1 cellular context compared by ENCODE assay signal in the genomic region with DNA sequence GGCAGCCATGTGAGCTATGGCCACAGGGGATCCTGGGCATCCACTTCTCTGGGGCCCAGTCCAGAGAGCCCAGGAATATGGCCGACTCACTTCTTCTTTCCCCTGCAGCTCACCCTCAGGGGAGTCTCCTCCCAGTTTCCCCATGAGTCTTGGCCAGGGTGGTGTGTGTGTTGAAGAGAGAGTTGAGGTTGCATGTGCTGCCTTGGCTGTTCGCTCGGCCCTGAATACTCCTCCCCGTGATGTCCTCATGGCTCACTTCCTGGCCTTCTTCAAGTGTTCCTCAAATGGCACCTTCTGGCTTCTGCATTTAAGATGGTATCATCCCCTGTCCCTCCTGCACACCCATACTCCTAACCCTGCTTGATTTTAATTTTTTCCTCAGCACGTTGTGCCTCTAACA.
TF ChIP-seq lines count a peak whose summit lies in the region.

No MANE protein-coding gene starts in this region.

TF ChIP-seq in HepG2, 621 proteins besides CTCF, POLR2A, EP300 and RAD21:
- TF ChIP-seq, protein P1, sequence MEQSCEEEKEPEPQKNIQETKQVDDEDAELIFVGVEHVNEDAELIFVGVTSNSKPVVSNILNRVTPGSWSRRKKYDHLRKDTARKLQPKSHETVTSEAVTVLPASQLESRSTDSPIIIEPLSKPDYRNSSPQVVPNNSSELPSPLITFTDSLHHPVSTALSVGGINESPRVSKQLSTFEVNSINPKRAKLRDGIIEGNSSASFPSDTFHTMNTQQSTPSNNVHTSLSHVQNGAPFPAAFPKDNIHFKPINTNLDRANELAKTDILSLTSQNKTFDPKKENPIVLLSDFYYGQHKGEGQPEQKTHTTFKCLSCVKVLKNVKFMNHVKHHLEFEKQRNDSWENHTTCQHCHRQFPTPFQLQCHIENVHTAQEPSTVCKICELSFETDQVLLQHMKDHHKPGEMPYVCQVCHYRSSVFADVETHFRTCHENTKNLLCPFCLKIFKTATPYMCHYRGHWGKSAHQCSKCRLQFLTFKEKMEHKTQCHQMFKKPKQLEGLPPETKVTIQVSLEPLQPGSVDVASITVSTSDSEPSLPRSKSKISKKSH (CRISPR knock-in tag; IDR thresholded peaks at IDR 0.05; ENCODE audit: borderline replicate concordance), result no peak
- TF ChIP-seq, protein P2, sequence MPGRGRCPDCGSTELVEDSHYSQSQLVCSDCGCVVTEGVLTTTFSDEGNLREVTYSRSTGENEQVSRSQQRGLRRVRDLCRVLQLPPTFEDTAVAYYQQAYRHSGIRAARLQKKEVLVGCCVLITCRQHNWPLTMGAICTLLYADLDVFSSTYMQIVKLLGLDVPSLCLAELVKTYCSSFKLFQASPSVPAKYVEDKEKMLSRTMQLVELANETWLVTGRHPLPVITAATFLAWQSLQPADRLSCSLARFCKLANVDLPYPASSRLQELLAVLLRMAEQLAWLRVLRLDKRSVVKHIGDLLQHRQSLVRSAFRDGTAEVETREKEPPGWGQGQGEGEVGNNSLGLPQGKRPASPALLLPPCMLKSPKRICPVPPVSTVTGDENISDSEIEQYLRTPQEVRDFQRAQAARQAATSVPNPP (CRISPR knock-in tag; IDR thresholded peaks at IDR 0.05), result no peak
- no peak for TF ChIP-seq SALL2 (CRISPR knock-in tag; IDR thresholded peaks at IDR 0.05)
- TF ChIP-seq PHF20 (CRISPR knock-in tag; IDR thresholded peaks at IDR 0.05), result no peak
- TF ChIP-seq, protein P3, sequence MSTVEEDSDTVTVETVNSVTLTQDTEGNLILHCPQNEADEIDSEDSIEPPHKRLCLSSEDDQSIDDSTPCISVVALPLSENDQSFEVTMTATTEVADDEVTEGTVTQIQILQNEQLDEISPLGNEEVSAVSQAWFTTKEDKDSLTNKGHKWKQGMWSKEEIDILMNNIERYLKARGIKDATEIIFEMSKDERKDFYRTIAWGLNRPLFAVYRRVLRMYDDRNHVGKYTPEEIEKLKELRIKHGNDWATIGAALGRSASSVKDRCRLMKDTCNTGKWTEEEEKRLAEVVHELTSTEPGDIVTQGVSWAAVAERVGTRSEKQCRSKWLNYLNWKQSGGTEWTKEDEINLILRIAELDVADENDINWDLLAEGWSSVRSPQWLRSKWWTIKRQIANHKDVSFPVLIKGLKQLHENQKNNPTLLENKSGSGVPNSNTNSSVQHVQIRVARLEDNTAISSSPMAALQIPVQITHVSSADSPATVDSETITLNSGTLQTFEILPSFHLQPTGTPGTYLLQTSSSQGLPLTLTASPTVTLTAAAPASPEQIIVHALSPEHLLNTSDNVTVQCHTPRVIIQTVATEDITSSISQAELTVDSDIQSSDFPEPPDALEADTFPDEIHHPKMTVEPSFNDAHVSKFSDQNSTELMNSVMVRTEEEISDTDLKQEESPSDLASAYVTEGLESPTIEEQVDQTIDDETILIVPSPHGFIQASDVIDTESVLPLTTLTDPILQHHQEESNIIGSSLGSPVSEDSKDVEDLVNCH (CRISPR knock-in tag; IDR thresholded peaks at IDR 0.05), result no peak
- TF ChIP-seq, protein P4, sequence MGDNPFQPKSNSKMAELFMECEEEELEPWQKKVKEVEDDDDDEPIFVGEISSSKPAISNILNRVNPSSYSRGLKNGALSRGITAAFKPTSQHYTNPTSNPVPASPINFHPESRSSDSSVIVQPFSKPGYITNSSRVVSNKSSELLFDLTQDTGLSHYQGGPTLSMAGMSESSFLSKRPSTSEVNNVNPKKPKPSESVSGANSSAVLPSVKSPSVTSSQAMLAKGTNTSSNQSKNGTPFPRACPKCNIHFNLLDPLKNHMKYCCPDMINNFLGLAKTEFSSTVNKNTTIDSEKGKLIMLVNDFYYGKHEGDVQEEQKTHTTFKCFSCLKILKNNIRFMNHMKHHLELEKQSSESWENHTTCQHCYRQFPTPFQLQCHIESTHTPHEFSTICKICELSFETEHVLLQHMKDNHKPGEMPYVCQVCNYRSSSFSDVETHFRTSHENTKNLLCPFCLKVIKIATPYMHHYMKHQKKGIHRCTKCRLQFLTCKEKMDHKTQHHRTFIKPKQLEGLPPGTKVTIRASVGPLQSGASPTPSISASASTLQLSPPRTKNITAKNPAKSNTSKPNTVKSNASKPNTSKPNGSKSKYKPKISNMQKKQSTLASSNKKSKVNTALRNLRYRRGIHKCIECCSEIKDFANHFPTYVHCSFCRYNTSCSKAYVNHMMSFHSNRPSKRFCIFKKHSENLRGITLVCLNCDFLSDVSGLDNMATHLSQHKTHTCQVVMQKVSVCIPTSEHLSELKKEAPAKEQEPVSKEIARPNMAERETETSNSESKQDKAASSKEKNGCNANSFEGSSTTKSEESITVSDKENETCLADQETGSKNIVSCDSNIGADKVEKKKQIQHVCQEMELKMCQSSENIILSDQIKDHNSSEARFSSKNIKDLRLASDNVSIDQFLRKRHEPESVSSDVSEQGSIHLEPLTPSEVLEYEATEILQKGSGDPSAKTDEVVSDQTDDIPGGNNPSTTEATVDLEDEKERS (CRISPR knock-in tag; IDR thresholded peaks at IDR 0.05), result no peak
- TF ChIP-seq, protein P5, sequence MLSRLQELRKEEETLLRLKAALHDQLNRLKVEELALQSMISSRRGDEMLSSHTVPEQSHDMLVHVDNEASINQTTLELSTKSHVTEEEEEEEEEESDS (CRISPR knock-in tag; IDR thresholded peaks at IDR 0.05; ENCODE audit: borderline replicate concordance), result no peak
- no peak for TF ChIP-seq ATAD3A (CRISPR knock-in tag; IDR thresholded peaks at IDR 0.05)
- TF ChIP-seq PHF21A (CRISPR knock-in tag; IDR thresholded peaks at IDR 0.05), result no peak
- no peak for TF ChIP-seq RBM22 (optimal IDR thresholded peaks at IDR 0.05; ENCODE audit: low read length)
- TF ChIP-seq MATR3 (CRISPR knock-in tag; IDR thresholded peaks at IDR 0.05), result no peak
- no peak for TF ChIP-seq ZNF768 (CRISPR knock-in tag; IDR thresholded peaks at IDR 0.05)
- no peak for TF ChIP-seq SIX1 (CRISPR knock-in tag; IDR thresholded peaks at IDR 0.05; ENCODE audit: borderline replicate concordance)
- TF ChIP-seq SMAD9 (CRISPR knock-in tag; IDR thresholded peaks at IDR 0.05), result no peak
- TF ChIP-seq, protein P6, sequence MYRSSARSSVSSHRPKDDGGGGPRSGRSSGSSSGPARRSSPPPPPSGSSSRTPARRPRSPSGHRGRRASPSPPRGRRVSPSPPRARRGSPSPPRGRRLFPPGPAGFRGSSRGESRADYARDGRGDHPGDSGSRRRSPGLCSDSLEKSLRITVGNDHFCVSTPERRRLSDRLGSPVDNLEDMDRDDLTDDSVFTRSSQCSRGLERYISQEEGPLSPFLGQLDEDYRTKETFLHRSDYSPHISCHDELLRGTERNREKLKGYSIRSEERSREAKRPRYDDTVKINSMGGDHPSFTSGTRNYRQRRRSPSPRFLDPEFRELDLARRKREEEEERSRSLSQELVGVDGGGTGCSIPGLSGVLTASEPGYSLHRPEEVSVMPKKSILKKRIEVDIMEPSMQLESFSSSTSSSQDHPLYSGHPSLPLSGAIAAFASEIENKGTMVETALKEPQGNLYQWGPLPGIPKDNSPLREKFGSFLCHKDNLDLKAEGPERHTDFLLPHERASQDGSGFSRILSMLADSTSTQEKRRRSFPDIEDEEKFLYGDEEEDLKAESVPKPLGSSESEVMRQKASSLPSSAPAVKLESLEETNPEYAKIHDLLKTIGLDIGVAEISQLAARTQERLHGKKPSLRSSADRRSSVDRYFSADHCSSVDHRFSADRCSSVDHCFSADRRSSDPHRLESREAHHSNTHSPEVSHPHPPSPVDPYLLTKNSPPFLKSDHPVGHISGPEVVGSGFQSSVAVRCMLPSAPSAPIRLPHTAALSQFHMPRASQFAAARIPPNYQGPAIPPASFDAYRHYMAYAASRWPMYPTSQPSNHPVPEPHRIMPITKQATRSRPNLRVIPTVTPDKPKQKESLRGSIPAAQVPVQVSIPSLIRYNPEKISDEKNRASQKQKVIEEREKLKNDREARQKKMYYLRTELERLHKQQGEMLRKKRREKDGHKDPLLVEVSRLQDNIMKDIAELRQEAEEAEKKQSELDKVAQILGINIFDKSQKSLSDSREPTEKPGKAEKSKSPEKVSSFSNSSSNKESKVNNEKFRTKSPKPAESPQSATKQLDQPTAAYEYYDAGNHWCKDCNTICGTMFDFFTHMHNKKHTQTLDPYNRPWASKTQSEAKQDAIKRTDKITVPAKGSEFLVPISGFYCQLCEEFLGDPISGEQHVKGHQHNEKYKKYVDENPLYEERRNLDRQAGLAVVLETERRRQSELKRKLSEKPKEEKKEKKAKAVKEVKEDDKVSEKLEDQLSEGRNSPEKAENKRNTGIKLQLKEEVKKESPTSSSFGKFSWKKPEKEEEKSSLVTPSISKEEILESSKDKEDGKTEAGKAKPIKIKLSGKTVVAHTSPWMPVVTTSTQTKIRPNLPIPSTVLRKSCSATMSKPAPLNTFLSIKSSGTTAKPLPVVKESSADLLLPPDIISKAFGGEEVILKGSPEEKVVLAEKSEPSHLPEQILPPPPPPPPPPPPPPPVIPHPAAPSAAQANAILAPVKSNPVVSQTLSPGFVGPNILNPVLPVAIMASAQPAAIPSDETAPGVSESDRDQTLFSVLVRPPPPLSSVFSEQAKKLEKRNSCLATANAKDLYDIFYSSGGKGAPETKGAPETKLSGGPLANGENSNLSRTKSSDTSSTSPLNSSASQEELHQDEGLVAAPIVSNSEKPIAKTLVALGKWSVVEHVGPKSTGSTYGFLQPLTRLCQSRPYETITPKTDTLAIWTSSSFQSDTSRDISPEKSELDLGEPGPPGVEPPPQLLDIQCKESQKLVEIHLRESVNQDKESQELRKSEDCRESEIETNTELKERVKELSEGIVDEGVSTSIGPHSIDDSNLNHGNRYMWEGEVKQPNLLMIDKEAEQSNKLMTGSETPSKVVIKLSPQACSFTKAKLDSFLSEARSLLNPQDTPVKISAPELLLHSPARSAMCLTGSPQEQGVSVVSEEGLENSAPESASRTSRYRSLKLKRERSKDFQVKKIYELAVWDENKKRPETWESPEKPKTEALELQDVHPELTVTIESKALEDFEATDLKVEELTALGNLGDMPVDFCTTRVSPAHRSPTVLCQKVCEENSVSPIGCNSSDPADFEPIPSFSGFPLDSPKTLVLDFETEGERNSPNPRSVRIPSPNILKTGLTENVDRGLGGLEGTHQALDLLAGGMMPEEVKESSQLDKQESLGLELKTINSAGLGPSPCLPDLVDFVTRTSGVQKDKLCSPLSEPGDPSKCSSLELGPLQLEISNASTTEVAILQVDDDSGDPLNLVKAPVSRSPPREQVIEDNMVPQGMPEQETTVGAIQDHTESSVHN (CRISPR knock-in tag; IDR thresholded peaks at IDR 0.05), result no peak
- no peak for TF ChIP-seq SOX5 (CRISPR knock-in tag; IDR thresholded peaks at IDR 0.05; ENCODE audit: borderline replicate concordance)
- TF ChIP-seq ZNF7 (CRISPR knock-in tag; IDR thresholded peaks at IDR 0.05), result no peak
TF ChIP-seq in HepG2: peak in this region for 0.
